9 cellular contexts compared by ENCODE assay signal in the genomic region with DNA sequence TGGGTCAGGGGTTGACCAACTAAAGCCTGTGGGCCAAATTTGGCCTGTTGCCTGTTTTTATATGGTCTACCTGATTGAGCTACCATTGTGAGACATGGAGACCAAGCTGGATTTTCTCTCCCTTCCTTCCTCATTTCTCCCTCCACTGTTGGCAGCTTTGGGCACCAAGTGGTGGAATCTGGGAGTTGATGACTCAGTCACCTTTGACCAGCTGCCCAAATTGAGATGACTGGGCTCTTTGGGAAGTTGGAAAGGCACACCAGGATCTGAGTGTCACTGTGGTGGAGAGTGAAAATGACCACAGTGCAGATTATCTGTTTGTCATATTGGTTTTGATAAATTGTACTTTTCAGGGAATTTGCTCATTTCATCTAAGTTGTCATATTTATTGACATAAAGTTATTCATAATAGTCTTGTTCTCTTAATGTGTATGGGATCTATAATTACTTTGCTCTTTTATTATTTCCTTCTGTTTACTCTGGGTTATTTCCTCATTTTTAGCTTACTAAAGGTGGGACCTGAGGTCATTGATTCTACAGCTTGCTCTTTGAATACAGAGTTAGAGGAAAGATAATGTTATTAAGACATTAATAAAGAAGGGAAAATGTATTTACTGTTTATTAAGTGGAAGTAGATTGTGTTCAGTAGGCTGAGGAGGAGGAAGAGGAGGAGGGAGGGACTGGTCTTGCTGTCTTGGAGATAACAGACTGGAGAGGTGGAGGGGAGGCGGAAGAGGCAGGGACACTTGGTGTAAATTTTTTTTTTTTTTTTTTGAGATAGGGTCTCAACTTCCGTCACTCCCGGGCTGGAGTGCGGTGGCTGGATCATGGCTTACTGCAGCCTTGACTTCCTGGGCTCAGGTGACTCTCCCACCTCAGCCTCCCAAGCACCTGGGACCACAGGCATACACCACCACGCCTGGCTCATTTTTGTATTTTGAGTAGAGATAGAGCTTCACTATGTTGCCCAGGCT. TPM values are rescaled to one million over a fixed set of nuclear protein-coding genes. Genes with fewer than 3 reads are reported as not detected.
A peak's percentile ranks its signal among the peaks of the same experiment; 100 is the strongest.
DNase-seq lines count a peak whose midpoint lies in the region; ATAC-seq lines count a peak whose summit lies in the region.
"Had no signal": no experiment of that assay in that cellular context is flagged by ENCODE, and none has a peak within 500 bp of the region (broad histone marks: within the 10 kb centered on the region; RNA-seq: fewer than 3 reads in every experiment).

No MANE protein-coding gene starts in this region.

- H3K36me3 ChIP-seq in CD4-positive, alpha-beta memory T cell (ENCODE audit: insufficient read depth, low read length): no peaks in the 10 kb centered on the region

- no peaks in the 10 kb centered on the region for H3K27me3 Mint-ChIP-seq in CD4-positive, alpha-beta memory T cell
- no peaks in the 10 kb centered on the region for H3K27me3 Mint-ChIP-seq in effector memory CD8-positive, alpha-beta T cell
- H3K27me3 Mint-ChIP-seq in naive thymus-derived CD8-positive, alpha-beta T cell: no peaks in the 10 kb centered on the region

- no peaks in the 10 kb centered on the region for H3K27me3 ChIP-seq in CD4-positive, alpha-beta memory T cell (ENCODE audit: insufficient read depth, low read length)

- peaks cover 73% of the 10 kb centered on the region for H3K4me1 ChIP-seq in CD4-positive, alpha-beta memory T cell (ENCODE audit: insufficient read depth, low read length)

- H3K4me3 ChIP-seq in CD4-positive, alpha-beta memory T cell (ENCODE audit: low read length in 2 of 2): no peak overlapping the region

- H3K4me3 Mint-ChIP-seq in CD4-positive, alpha-beta memory T cell: peak overlapping the region; percentile 5 to 58 (median 19)
- peak overlapping the region; percentile 4 to 34 for H3K4me3 Mint-ChIP-seq in effector memory CD8-positive, alpha-beta T cell
- H3K4me3 Mint-ChIP-seq in naive thymus-derived CD8-positive, alpha-beta T cell: peak overlapping the region in 9 of 10 donors; percentile 16 to 76 (median 35)

- peak overlapping the region in 2 of 7 donors; percentile 1 to 39 for H3K27ac Mint-ChIP-seq in CD4-positive, alpha-beta memory T cell
- H3K27ac Mint-ChIP-seq in effector memory CD8-positive, alpha-beta T cell: peak overlapping the region in 1 of 2 donors; percentile 52
- peak overlapping the region in 5 of 10 donors; percentile 18 to 79 (median 39) for H3K27ac Mint-ChIP-seq in naive thymus-derived CD8-positive, alpha-beta T cell

- DNase-seq in CD4-positive, alpha-beta memory T cell: no peak
- DNase-seq in NCI-H69 (lab: John Stamatoyannopoulos, UW) (peak; percentile 41), NCI-H187 (lab: John Stamatoyannopoulos, UW) (no peak), medulla oblongata (ENCODE audit: extremely low spot score) (no peak)
- DNase-seq in effector memory CD8-positive, alpha-beta T cell: no peak
- DNase-seq in naive thymus-derived CD8-positive, alpha-beta T cell: no peak
- DNase-seq in activated CD4-positive, CD25-positive, alpha-beta regulatory T cell (lab: John Stamatoyannopoulos, UW): no peak
- DNase-seq: activated effector memory CD4-positive, alpha-beta T cell treated with anti-CD3 and anti-CD28 coated beads, Interleukin-2, amount 50 U/mL, for 16 hours had no signal

- peaks cover 8 to 11% of the 10 kb centered on the region in 2 donors for H3K36me3 Mint-ChIP-seq in CD4-positive, alpha-beta memory T cell
- H3K36me3 Mint-ChIP-seq in effector memory CD8-positive, alpha-beta T cell (ENCODE audit: insufficient read depth): peaks cover 7% of the 10 kb centered on the region
- H3K36me3 Mint-ChIP-seq in naive thymus-derived CD8-positive, alpha-beta T cell: peaks cover 0 to 42% (median 5%) of the 10 kb centered on the region in 3 donors

- no peaks in the 10 kb centered on the region for H3K9me3 ChIP-seq in CD4-positive, alpha-beta memory T cell (ENCODE audit: control insufficient read depth in 1 of 2, low read length in 2 of 2)

- no peaks in the 10 kb centered on the region for H3K9me3 Mint-ChIP-seq in CD4-positive, alpha-beta memory T cell
- no peaks in the 10 kb centered on the region for H3K9me3 Mint-ChIP-seq in effector memory CD8-positive, alpha-beta T cell
- no peaks in the 10 kb centered on the region for H3K9me3 Mint-ChIP-seq in naive thymus-derived CD8-positive, alpha-beta T cell

- intact Hi-C loops in CD4-positive, alpha-beta memory T cell (cut with micrococcal nuclease): no loop called here

- POLR2A ChIA-PET in CD4-positive, alpha-beta memory T cell (lab: Charles Lee; ENCODE audit: partially characterized antibody): interaction anchor here (0.6 kb wide), 1 partner anchor 15 kb away, joined by 3 read pairs; no protein-coding TSS in a partner anchor
- POLR2A ChIA-PET in naive thymus-derived CD8-positive, alpha-beta T cell (lab: Charles Lee): interaction anchor here (0.6 kb wide), 1 partner anchor 39 kb away, joined by 3 read pairs; no protein-coding TSS in a partner anchor

- CTCF ChIA-PET in CD4-positive, alpha-beta memory T cell (lab: Charles Lee; ENCODE audit: partially characterized antibody): interaction anchor here (0.7 kb wide), 1 partner anchor 17 kb away, joined by 5 read pairs; no protein-coding TSS in a partner anchor

- no peak overlapping the region for H3K27ac ChIP-seq in CD4-positive, alpha-beta memory T cell (ENCODE audit: low read depth, low read length)

- peaks cover 57 to 91% (median 72%) of the 10 kb centered on the region in 4 donors for H3K4me1 Mint-ChIP-seq in CD4-positive, alpha-beta memory T cell
- peaks cover 48 to 74% of the 10 kb centered on the region in 2 donors for H3K4me1 Mint-ChIP-seq in effector memory CD8-positive, alpha-beta T cell (ENCODE audit: low read depth in 2 of 2)
- peaks cover 31 to 93% (median 81%) of the 10 kb centered on the region in 4 donors for H3K4me1 Mint-ChIP-seq in naive thymus-derived CD8-positive, alpha-beta T cell

- ATAC-seq in effector memory CD8-positive, alpha-beta T cell (replicated peaks): no peak
- ATAC-seq in naive thymus-derived CD8-positive, alpha-beta T cell: no peak
- ATAC-seq in GM19463 (IDR thresholded peaks at IDR 0.05; ENCODE audit: unreplicated experiment): no peak

RNA-seq across cellular contexts. Expression of gene AGFG1, which starts 31.8 kb away (rescaled TPM):
- total RNA-seq in CD4-positive, alpha-beta memory T cell: 10 to 100 TPM; 56.5 to 62.4 TPM
- 10 to 100 TPM; 12.2 to 35.7 TPM for polyA plus RNA-seq in CD4-positive, alpha-beta memory T cell
- total RNA-seq in naive thymus-derived CD8-positive, alpha-beta T cell: 10 to 100 TPM; 52.9 to 55.0 TPM
- 10 to 100 TPM; 11.8 to 41.5 (median 24.6) TPM for polyA plus RNA-seq in naive thymus-derived CD8-positive, alpha-beta T cell
